Comparison of ENCODE assay signal across 1 cellular context in genomic region chr19:46660601-46661019, GRCh38.
TF ChIP-seq lines count a peak whose summit lies in the region.

No MANE protein-coding gene starts in this region.

TF ChIP-seq in H1, 55 proteins besides CTCF, POLR2A, EP300 and RAD21:
- TF ChIP-seq CTBP2 (IDR thresholded peaks at IDR 0.05; ENCODE audit: borderline replicate concordance, insufficient read depth, insufficient read length, low read length) = no peak
- peak; percentile 15 to 79; a peak in 2 of 4 replicates for TF ChIP-seq SIN3A (conservative IDR thresholded peaks at IDR 0.05 in 1 of 2, IDR thresholded peaks at IDR 0.05 in 1 of 2; ENCODE audit: low read depth in 1 of 2, low read length in 2 of 2)
- no peak for TF ChIP-seq NANOG (IDR thresholded peaks at IDR 0.05; ENCODE audit: insufficient read depth, low read depth, low read length, poor library complexity, severe bottlenecking)
- 0 out of 2 replicates have a peak, but pooled peaks have one; percentile 20 for TF ChIP-seq PHF8 (conservative IDR thresholded peaks at IDR 0.05; ENCODE audit: low read depth, low read length)
- peak; percentile 36 for TF ChIP-seq KDM4A (IDR thresholded peaks at IDR 0.05; ENCODE audit: low read depth, low read length, severe bottlenecking)
- peak in 1 of 2 experiments; percentile 93; a peak in 1 of 4 replicates for TF ChIP-seq HDAC2 (IDR thresholded peaks at IDR 0.05; ENCODE audit: borderline replicate concordance in 1 of 2, low read depth in 2 of 2, low read length in 2 of 2)
- 0 out of 2 replicates have a peak, but pooled peaks have one; percentile 4 for TF ChIP-seq KDM1A (IDR thresholded peaks at IDR 0.05; ENCODE audit: borderline replicate concordance, low read length)
- peak; percentile 59; the same call in 1 of the 2 replicates for TF ChIP-seq E2F6 (IDR thresholded peaks at IDR 0.05)
- TF ChIP-seq YY1 (IDR thresholded peaks at IDR 0.05; ENCODE audit: low read depth, low read length) = no peak
- TF ChIP-seq MAX (IDR thresholded peaks at IDR 0.05) = peak; percentile 72
- no peak for TF ChIP-seq BRCA1 (IDR thresholded peaks at IDR 0.05; ENCODE audit: low read depth, low read length)
- no peak for TF ChIP-seq EZH2 (IDR thresholded peaks at IDR 0.05; ENCODE audit: low read depth, low read length, severe bottlenecking)
- TF ChIP-seq BCL11A (IDR thresholded peaks at IDR 0.05; ENCODE audit: low read depth in 2 of 2, low read length in 2 of 2) = no peak
